In the genomic region with DNA sequence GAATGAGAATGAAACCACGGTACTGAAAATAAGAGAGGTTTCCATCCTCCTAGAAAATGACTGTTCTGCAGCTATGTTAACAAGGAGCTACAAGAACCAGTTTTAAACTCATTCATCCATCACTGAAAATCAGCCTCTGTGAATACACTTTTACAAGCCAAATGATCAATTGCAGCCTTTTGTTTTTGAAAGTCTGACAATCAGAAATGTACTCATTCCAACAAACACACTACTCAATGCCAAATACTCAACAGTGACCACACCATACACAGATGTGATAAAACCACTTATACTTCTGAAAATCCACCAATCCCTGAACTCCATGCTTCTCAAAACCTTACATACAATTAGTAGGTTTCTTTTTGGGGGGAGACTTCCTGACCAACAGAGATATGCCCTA, we compare ENCODE assay signal across 25 cellular contexts.
DNase-seq lines count a peak whose midpoint lies in the region; ATAC-seq and TF ChIP-seq lines count a peak whose summit lies in the region.
"Had no signal": no experiment of that assay in that cellular context is flagged by ENCODE, and none has a peak within 500 bp of the region (broad histone marks: within the 10 kb centered on the region; RNA-seq: fewer than 3 reads in every experiment).

No MANE protein-coding gene starts in this region.

- CTCF ChIA-PET in T-cell (lab: Charles Lee): no interaction called here

- POLR2A ChIA-PET in T-cell (lab: Charles Lee): no interaction called here

- peaks cover 11 to 17% of the 10 kb centered on the region in 2 experiments for H3K4me1 Mint-ChIP-seq in H9
- no peaks in the 10 kb centered on the region for H3K4me1 Mint-ChIP-seq in T-cell
- H3K4me1 Mint-ChIP-seq: CD4-positive, alpha-beta memory T cell; stimulated activated memory B cell treated with anti-CD40 and anti-IgM and Interleukin-4, amounts not matched to agents 10 μg/mL and 1 μg/mL and 100 μg/mL, for 72 hours had no signal

- no CpG with 5 or more reads among the region's 1 CpG for WGBS in H9 (ENCODE audit: extremely low coverage, insufficient read length, low lambda C conversion rate)
- 55% methylated on average over 1 of the region's 1 CpG for WGBS in hepatocyte (ENCODE audit: low lambda C conversion rate, missing lambda C conversion rate)

- H4K91ac ChIP-seq in H9 (ENCODE audit: insufficient read length, low read depth, low read length): no peak overlapping the region

- TF ChIP-seq CTCF in H9 (conservative IDR thresholded peaks at IDR 0.05): no peak
- no peak for TF ChIP-seq CTCF in astrocyte of the cerebellum (IDR thresholded peaks at IDR 0.05; ENCODE audit: low read depth, low read length, missing control alignments)
- TF ChIP-seq CTCF in hepatocyte (IDR thresholded peaks at IDR 0.05; ENCODE audit: poor library complexity): no peak

- no peak overlapping the region for H4K8ac ChIP-seq in H9 (replicated peaks; ENCODE audit: insufficient read length, low read depth, low read length)

- H3K4me3 ChIP-seq in astrocyte of the cerebellum (ENCODE audit: low read depth, low read length) (no peak overlapping the region), hepatocyte (no peak overlapping the region)
- H3K4me3 ChIP-seq: gastrocnemius medialis, right atrium auricular region, testis had no signal

- H2AFZ ChIP-seq in H9 (ENCODE audit: low read length) (no peak overlapping the region), hepatocyte (no peak overlapping the region)

- H3K27me3 Mint-ChIP-seq in H9 (ENCODE audit: low read depth) (no peaks in the 10 kb centered on the region), T-cell (no peaks in the 10 kb centered on the region)
- H3K27me3 Mint-ChIP-seq: CD4-positive, alpha-beta memory T cell; stimulated activated memory B cell treated with anti-CD40 and anti-IgM and Interleukin-4, amounts not matched to agents 10 μg/mL and 1 μg/mL and 100 μg/mL, for 72 hours had no signal

- H3K9me3 ChIP-seq in H9 (ENCODE audit: control insufficient read depth, low read depth, low read length) (no peaks in the 10 kb centered on the region), hepatocyte (ENCODE audit: low read depth) (no peaks in the 10 kb centered on the region)
- H3K9me3 ChIP-seq: gastrocnemius medialis, neutrophil, right atrium auricular region, testis had no signal

- H3K9ac ChIP-seq in H9 (ENCODE audit: extremely low read depth, insufficient read length, low read length): no peak overlapping the region

- H3K27ac ChIP-seq in H9 (ENCODE audit: insufficient read length, low read depth, low read length) (no peak overlapping the region), hepatocyte (peak overlapping the region; percentile 58)
- H3K27ac ChIP-seq: gastrocnemius medialis, neutrophil, right atrium auricular region, testis, WERI-Rb-1 had no signal

- H3K4me3 Mint-ChIP-seq in H9 (no peak overlapping the region), T-cell (no peak overlapping the region)
- H3K4me3 Mint-ChIP-seq: CD4-positive, alpha-beta memory T cell; stimulated activated memory B cell treated with anti-CD40 and anti-IgM and Interleukin-4, amounts not matched to agents 10 μg/mL and 1 μg/mL and 100 μg/mL, for 72 hours had no signal

- H3K9me3 Mint-ChIP-seq in H9 (no peaks in the 10 kb centered on the region; a peak in 1 of 5 replicates), T-cell (peaks cover 0 to 6% (median 0%) of the 10 kb centered on the region in 3 donors)

- no peak overlapping the region for H3K4ac ChIP-seq in H9 (ENCODE audit: low read depth, low read length)

- no peak overlapping the region for H2BK20ac ChIP-seq in H9 (ENCODE audit: low read depth, low read length, poor library complexity, severe bottlenecking)

- no peak overlapping the region for H4K5ac ChIP-seq in H9 (ENCODE audit: insufficient read length, low read depth, low read length)

- no peak overlapping the region for H3K18ac ChIP-seq in H9 (ENCODE audit: insufficient read length, low read depth, low read length)

- H2BK12ac ChIP-seq in H9 (ENCODE audit: insufficient read length, low read depth, low read length): no peak overlapping the region

- no peak overlapping the region for H3K56ac ChIP-seq in H9 (ENCODE audit: insufficient read length, low read depth, low read length)

- no peaks in the 10 kb centered on the region for H3K79me1 ChIP-seq in H9 (ENCODE audit: insufficient read depth, low read depth, low read length, poor library complexity, severe bottlenecking)

- H2BK120ac ChIP-seq in H9 (ENCODE audit: low read depth, low read length, poor library complexity, severe bottlenecking): no peak overlapping the region

- H3K14ac ChIP-seq in H9 (ENCODE audit: insufficient read depth, low read length): no peak overlapping the region

- no peaks in the 10 kb centered on the region for H3K9me2 ChIP-seq in hepatocyte (replicated peaks; ENCODE audit: insufficient read depth)

- peaks cover 5% of the 10 kb centered on the region; the same call in 1 of the 2 replicates for H3K4me1 ChIP-seq in H9 (ENCODE audit: insufficient read depth, low read length)
- H3K4me1 ChIP-seq in hepatocyte (ENCODE audit: insufficient read depth): peaks cover 22% of the 10 kb centered on the region
- H3K4me1 ChIP-seq: gastrocnemius medialis, right atrium auricular region, testis had no signal

- H3K27ac Mint-ChIP-seq in H9: peak overlapping the region; percentile 46 to 84 (median 82); a peak in 6 of 7 replicates
- H3K27ac Mint-ChIP-seq in T-cell: no peak overlapping the region
- H3K27ac Mint-ChIP-seq: CD4-positive, alpha-beta memory T cell; stimulated activated memory B cell treated with anti-CD40 and anti-IgM and Interleukin-4, amounts not matched to agents 10 μg/mL and 1 μg/mL and 100 μg/mL, for 72 hours had no signal

- H3K79me2 ChIP-seq in H9 (ENCODE audit: insufficient read depth, low read length) (no peaks in the 10 kb centered on the region), hepatocyte (no peaks in the 10 kb centered on the region)

- no peak overlapping the region for H3T11ph ChIP-seq in H9 (ENCODE audit: low read length)

- H3K36me3 Mint-ChIP-seq in H9 (ENCODE audit: insufficient read depth in 1 of 3, low read depth in 3 of 3) (peaks cover 0 to 5% (median 0%) of the 10 kb centered on the region in 3 experiments; a peak in 2 of 7 replicates), T-cell (no peaks in the 10 kb centered on the region)
- H3K36me3 Mint-ChIP-seq: CD4-positive, alpha-beta memory T cell; stimulated activated memory B cell treated with anti-CD40 and anti-IgM and Interleukin-4, amounts not matched to agents 10 μg/mL and 1 μg/mL and 100 μg/mL, for 72 hours had no signal

- in situ Hi-C loops in astrocyte of the cerebellum (cut with HindIII; ENCODE audit: low sequenced_read_pairs): no loop called here

- no peak overlapping the region for H3K23ac ChIP-seq in H9 (ENCODE audit: insufficient read length, low read depth, low read length)

- no peak for DNase-seq in H9
- DNase-seq in astrocyte of the cerebellum (ENCODE audit: low read depth): peak; percentile 11
- no peak for DNase-seq in hepatocyte (ENCODE audit: low spot score)
- peak; percentile 36 for DNase-seq in renal cortical epithelial cell (ENCODE audit: low read depth)
- no peak for DNase-seq in islet precursor cell
- no peak for DNase-seq in T-cell
- no peak for DNase-seq in NCI-H1105 treated with DMSO at 0.1 percent for 48 hours (lab: John Stamatoyannopoulos, UW)
- DNase-seq: activated CD4-positive, alpha-beta T cell treated with anti-CD3 and anti-CD28 coated beads, Interleukin-2, amount 50 U/mL, for 48 hours; activated naive CD4-positive, alpha-beta T cell; activated T-cell treated with anti-CD3 and anti-CD28 coated beads, Interleukin-2, amount 50 U/mL, for 1 hour; aorta; CD4-positive, alpha-beta memory T cell; gastrocnemius medialis; left colon; midbrain; NCI-H1048; NCI-H2081; NCI-H510A; stimulated activated CD4-positive, alpha-beta T cell treated with anti-CD3 and anti-CD28 coated beads, Interleukin-15, amount 100 ng/mL, for 24 hours; T-helper 1 cell; testis; WERI-Rb-1 had no signal

- H3K4me2 ChIP-seq in H9 (ENCODE audit: insufficient read depth, insufficient read length, low read length): no peak overlapping the region
- no peak overlapping the region for H3K4me2 ChIP-seq in hepatocyte

- no peaks in the 10 kb centered on the region for H3K27me3 ChIP-seq in H9 (ENCODE audit: insufficient read depth, low read length)
- no peaks in the 10 kb centered on the region for H3K27me3 ChIP-seq in hepatocyte
- H3K27me3 ChIP-seq: gastrocnemius medialis, neutrophil, right atrium auricular region, testis had no signal

- H2BK15ac ChIP-seq in H9 (ENCODE audit: low read depth, low read length): no peak overlapping the region

- H4K20me1 ChIP-seq in H9 (ENCODE audit: control insufficient read depth, insufficient read depth, insufficient read length) (no peaks in the 10 kb centered on the region), hepatocyte (ENCODE audit: insufficient read depth, poor library complexity, severe bottlenecking) (no peaks in the 10 kb centered on the region)

- H3K23me2 ChIP-seq in H9 (ENCODE audit: insufficient read length, low read depth, low read length, poor library complexity, severe bottlenecking): no peaks in the 10 kb centered on the region

- no peak overlapping the region for H2AK5ac ChIP-seq in H9 (ENCODE audit: insufficient read length, low read length)

- H2BK5ac ChIP-seq in H9 (ENCODE audit: insufficient read length, low read length): no peak overlapping the region

- no peak for ATAC-seq in T-cell (replicated peaks in 1 of 4)
- ATAC-seq: gastrocnemius medialis; stimulated activated memory B cell treated with anti-CD40 and anti-IgM and Interleukin-4, amounts not matched to agents 10 μg/mL and 1 μg/mL and 100 μg/mL, for 72 hours had no signal

- H3K36me3 ChIP-seq in hepatocyte (replicated peaks; ENCODE audit: insufficient read depth, low read depth): no peaks in the 10 kb centered on the region
- H3K36me3 ChIP-seq: gastrocnemius medialis, neutrophil, right atrium auricular region, WERI-Rb-1 had no signal

Comparison
In these comparisons a context has a peak if more than half of its experiments do, and no peak if none do; other contexts are left out.
1. DNase-seq: peak in astrocyte of the cerebellum (single experiment) and renal cortical epithelial cell (single experiment); none in H9 (single experiment), hepatocyte (single experiment), islet precursor cell (single experiment), T-cell (0 of 34) and NCI-H1105 treated with DMSO at 0.1 percent for 48 hours (single experiment).
2. H3K27ac Mint-ChIP-seq: peak in H9 (3 of 3); none in T-cell (0 of 2).